ENCODE assay signal across 18 cellular contexts in genomic region chr10:77941790-77942189, GRCh38. TPM values are rescaled to one million over a fixed set of nuclear protein-coding genes. Genes with fewer than 3 reads are reported as not detected.
DNase-seq lines count a peak whose midpoint lies in the region; ATAC-seq, FAIRE-seq and TF ChIP-seq lines count a peak whose summit lies in the region.
"Had no signal": no experiment of that assay in that cellular context is flagged by ENCODE, and none has a peak within 500 bp of the region (broad histone marks: within the 10 kb centered on the region; RNA-seq: fewer than 3 reads in every experiment).

No MANE protein-coding gene starts in this region.

- no peak overlapping the region for H2BK20ac ChIP-seq in IMR-90 (ENCODE audit: low read depth, low read length)

- H2BK12ac ChIP-seq in mesenchymal stem cell (ENCODE audit: low read length in 2 of 2), result no peak overlapping the region
- H2BK12ac ChIP-seq in trophoblast cell (ENCODE audit: low read length), result no peak overlapping the region

- TF ChIP-seq CTCF in IMR-90 (conservative IDR thresholded peaks at IDR 0.05; ENCODE audit: low read depth, low read length), result no peak
- TF ChIP-seq CTCF in K562 (IDR thresholded peaks at IDR 0.05 in 2 of 3, conservative IDR thresholded peaks at IDR 0.05 in 1 of 3; ENCODE audit: insufficient read depth in 2 of 3, low read depth in 1 of 3, low read length in 3 of 3), result no peak
- TF ChIP-seq CTCF in uterus (IDR thresholded peaks at IDR 0.05), result no peak
- TF ChIP-seq CTCF in sigmoid colon (IDR thresholded peaks at IDR 0.05), result no peak

- no TSS peak for BruUV-seq in IMR-90 (replicated peaks; lab: Mats Ljungman, UMichigan)
- BruUV-seq in K562 (replicated peaks; lab: Mats Ljungman, UMichigan), result no TSS peak

- H2BK120ac ChIP-seq in IMR-90 (ENCODE audit: low read depth, low read length), result no peak overlapping the region; the same call in 1 of the 2 replicates
- no peak overlapping the region for H2BK120ac ChIP-seq in mesenchymal stem cell (ENCODE audit: low read depth, low read length)
- H2BK120ac ChIP-seq in trophoblast cell (ENCODE audit: insufficient read depth, low read length, poor library complexity), result peak overlapping the region; percentile 41

- no peak overlapping the region for H3K27ac ChIP-seq in IMR-90 (ENCODE audit: insufficient read depth, low read length)
- H3K27ac ChIP-seq in K562 (ENCODE audit: extremely low read depth, low read depth, low read length), result no peak overlapping the region
- no peak overlapping the region for H3K27ac ChIP-seq in mesenchymal stem cell (ENCODE audit: low read length, poor library complexity, severe bottlenecking)
- H3K27ac ChIP-seq in trophoblast cell (ENCODE audit: low read depth, low read length), result no peak overlapping the region
- no peak overlapping the region for H3K27ac ChIP-seq in uterus
- H3K27ac ChIP-seq in sigmoid colon, result no peak overlapping the region
- H3K27ac ChIP-seq: GM23248 had no signal

- no peak for TF ChIP-seq EP300 in K562 (IDR thresholded peaks at IDR 0.05; ENCODE audit: low read length)
- TF ChIP-seq EP300 in sigmoid colon (IDR thresholded peaks at IDR 0.05), result no peak

- TF ChIP-seq RAD21 in IMR-90 (IDR thresholded peaks at IDR 0.05; ENCODE audit: low read length), result no peak
- no peak for TF ChIP-seq RAD21 in K562 (CRISPR knock-in tag; conservative IDR thresholded peaks at IDR 0.05 in 1 of 2, IDR thresholded peaks at IDR 0.05 in 1 of 2)

- WGBS in IMR-90 (ENCODE audit: extremely low coverage in 2 of 2, insufficient read length in 1 of 2), 2 experiments, result 100% methylated on average over 1 of the region's 6 CpGs; no CpG with 5 or more reads in 1 of the 2 experiments
- WGBS in K562 (ENCODE audit: insufficient coverage, low coverage, missing lambda C conversion rate), result 73% methylated on average over 6 of the region's 6 CpGs
- 93% methylated on average over 5 of the region's 6 CpGs for WGBS in mesenchymal stem cell
- no CpG with 5 or more reads among the region's 6 CpGs for WGBS in trophoblast cell (ENCODE audit: extremely low coverage, insufficient coverage, insufficient read length)
- WGBS in sigmoid colon, 2 donors, result 93 to 96% methylated on average over 6 of the region's 6 CpGs

- no peak overlapping the region for H4K12ac ChIP-seq in trophoblast cell (ENCODE audit: low read depth, low read length)

- CTCF ChIA-PET in IMR-90 (lab: Yijun Ruan, JAX) (no interaction called here), K562 (lab: Yijun Ruan, JAX; ENCODE audit: low intra/inter-chr PET ratio) (no interaction called here)

- H3K9me1 ChIP-seq in IMR-90 (ENCODE audit: insufficient read depth, low read length) (peaks cover 5% of the 10 kb centered on the region; the same call in 1 of the 2 replicates), K562 (ENCODE audit: control insufficient read depth, insufficient read depth, low read length) (no peaks in the 10 kb centered on the region)

- POLR2A ChIA-PET in IMR-90 (lab: Charles Lee; ENCODE audit: unreplicated experiment) (no interaction called here), K562 (lab: Yijun Ruan, JAX) (interaction anchor here (0.6 to 9.1 kb wide), 3 partner anchors 18 to 68 kb away, joined by 3 to 89 read pairs (median 3); partner anchors contain the start of gene DLG5)

- H3K9ac ChIP-seq in IMR-90 (ENCODE audit: low read depth, low read length) (no peak overlapping the region), K562 (ENCODE audit: insufficient read depth in 1 of 2, low read depth in 2 of 2, low read length in 2 of 2) (no peak overlapping the region), mesenchymal stem cell (ENCODE audit: low read length) (no peak overlapping the region), trophoblast cell (ENCODE audit: low read length) (no peak overlapping the region)
- H3K9ac ChIP-seq: GM23248 had no signal

- H3K23ac ChIP-seq in IMR-90 (ENCODE audit: low read depth, low read length) (no peak overlapping the region), mesenchymal stem cell (ENCODE audit: low read length in 2 of 2) (no peak overlapping the region), trophoblast cell (ENCODE audit: low read length) (no peak overlapping the region)

- H3K27me3 ChIP-seq in IMR-90 (ENCODE audit: control insufficient read depth, insufficient read depth, low read length), result no peaks in the 10 kb centered on the region
- H3K27me3 ChIP-seq in K562 (ENCODE audit: control insufficient read depth in 2 of 2, insufficient read depth in 2 of 2, low read length in 2 of 2), result no peaks in the 10 kb centered on the region
- no peaks in the 10 kb centered on the region for H3K27me3 ChIP-seq in mesenchymal stem cell (ENCODE audit: control insufficient read depth in 1 of 2, insufficient read depth in 1 of 2, low read length in 2 of 2)
- H3K27me3 ChIP-seq in trophoblast cell (ENCODE audit: insufficient read depth, low read length), result no peaks in the 10 kb centered on the region
- no peaks in the 10 kb centered on the region for H3K27me3 ChIP-seq in uterus
- no peaks in the 10 kb centered on the region for H3K27me3 ChIP-seq in sigmoid colon

- ATAC-seq in IMR-90 (ENCODE audit: low read depth) (no peak), K562 (no peak), HG03520 (IDR thresholded peaks at IDR 0.05; ENCODE audit: unreplicated experiment) (no peak)
- ATAC-seq: GM12878, HepG2 had no signal

- H3K79me1 ChIP-seq in IMR-90 (ENCODE audit: low read depth in 1 of 2, low read length in 2 of 2) (no peaks in the 10 kb centered on the region), mesenchymal stem cell (replicated peaks; ENCODE audit: low read length, poor library complexity, severe bottlenecking) (no peaks in the 10 kb centered on the region), trophoblast cell (ENCODE audit: low read length) (peaks cover 12% of the 10 kb centered on the region)

- no peak overlapping the region for H2AK9ac ChIP-seq in IMR-90 (replicated peaks; ENCODE audit: low read depth, low read length, poor library complexity)

- no peak overlapping the region for H3K56ac ChIP-seq in IMR-90 (ENCODE audit: extremely low read depth, insufficient read depth, low read length)

- H2BK15ac ChIP-seq in IMR-90 (ENCODE audit: low read depth, low read length), result no peak overlapping the region
- H2BK15ac ChIP-seq in mesenchymal stem cell (ENCODE audit: low read depth, poor library complexity, severe bottlenecking), result no peak overlapping the region

- no peak overlapping the region for H3K4me3 ChIP-seq in IMR-90 (ENCODE audit: insufficient read depth, low read depth, low read length)
- H3K4me3 ChIP-seq in K562, result no peak overlapping the region
- no peak overlapping the region for H3K4me3 ChIP-seq in mesenchymal stem cell (ENCODE audit: insufficient read depth in 1 of 2, low read depth in 1 of 2, low read length in 2 of 2)
- H3K4me3 ChIP-seq in trophoblast cell (ENCODE audit: low read depth, low read length), result no peak overlapping the region
- H3K4me3 ChIP-seq in uterus, result no peak overlapping the region
- no peak overlapping the region for H3K4me3 ChIP-seq in sigmoid colon
- H3K4me3 ChIP-seq: GM12878, GM23248 had no signal

- no peak for FAIRE-seq in K562 (lab: Jason Lieb, UNC)
- FAIRE-seq: A204.1, GM12878, GM18507, HepG2, HTR-8/SVneo had no signal

- peaks cover 2% of the 10 kb centered on the region; the same call in 1 of the 2 replicates for H4K20me1 ChIP-seq in IMR-90 (ENCODE audit: insufficient read depth, low read length)
- H4K20me1 ChIP-seq in K562 (replicated peaks; ENCODE audit: control insufficient read depth, insufficient read depth, low read length), result no peaks in the 10 kb centered on the region

- H2BK5ac ChIP-seq in IMR-90 (ENCODE audit: low read depth, low read length, poor library complexity, severe bottlenecking), result no peak overlapping the region
- no peak overlapping the region for H2BK5ac ChIP-seq in mesenchymal stem cell (ENCODE audit: low read depth, low read length, poor library complexity, severe bottlenecking)
- H2BK5ac ChIP-seq in trophoblast cell (ENCODE audit: low read depth, low read length, poor library complexity), result peak overlapping the region; percentile 33

- H3K18ac ChIP-seq in IMR-90 (ENCODE audit: low read depth, low read length), result no peak overlapping the region
- H3K18ac ChIP-seq in mesenchymal stem cell (ENCODE audit: low read depth in 1 of 2, low read length in 2 of 2), result no peak overlapping the region
- H3K18ac ChIP-seq in trophoblast cell (ENCODE audit: low read length), result no peak overlapping the region

- H2AFZ ChIP-seq in IMR-90 (replicated peaks; ENCODE audit: low read length, poor library complexity) (no peak overlapping the region), K562 (ENCODE audit: low read depth, low read length) (no peak overlapping the region), mesenchymal stem cell (ENCODE audit: low read depth, low read length) (no peak overlapping the region), trophoblast cell (ENCODE audit: insufficient read depth, low read length, poor library complexity) (no peak overlapping the region)
- H2AFZ ChIP-seq: GM23248 had no signal

- H4K8ac ChIP-seq in IMR-90 (ENCODE audit: low read depth in 2 of 2, low read length in 2 of 2) (no peak overlapping the region), mesenchymal stem cell (ENCODE audit: low read length) (no peak overlapping the region), trophoblast cell (ENCODE audit: low read depth, low read length) (peak overlapping the region; percentile 71)

- H2AK5ac ChIP-seq in IMR-90 (ENCODE audit: low read depth, low read length) (0 out of 2 replicates have a peak overlapping the region, but pooled peaks have one; percentile 17), mesenchymal stem cell (ENCODE audit: low read length, severe bottlenecking) (peak overlapping the region; percentile 40), trophoblast cell (ENCODE audit: low read length) (no peak overlapping the region)

- no peak overlapping the region for H3K4me2 ChIP-seq in IMR-90 (ENCODE audit: low read depth, low read length)
- no peak overlapping the region for H3K4me2 ChIP-seq in K562 (ENCODE audit: insufficient read depth, low read length)
- no peak overlapping the region for H3K4me2 ChIP-seq in mesenchymal stem cell (ENCODE audit: low read length, poor library complexity, severe bottlenecking)
- H3K4me2 ChIP-seq in trophoblast cell (ENCODE audit: low read length), result no peak overlapping the region

- peaks cover 14% of the 10 kb centered on the region for H3K4me1 ChIP-seq in IMR-90 (ENCODE audit: control insufficient read depth, insufficient read depth, low read length)
- H3K4me1 ChIP-seq in K562 (replicated peaks in 1 of 2; ENCODE audit: control insufficient read depth in 2 of 2, insufficient read depth in 2 of 2, low read length in 2 of 2), result peaks cover 9 to 20% of the 10 kb centered on the region in 2 experiments; a peak in 4 of 5 replicates
- H3K4me1 ChIP-seq in mesenchymal stem cell (ENCODE audit: control insufficient read depth, insufficient read depth, low read depth, low read length), result peaks cover 23% of the 10 kb centered on the region
- peaks cover 12 to 13% of the 10 kb centered on the region in 2 experiments for H3K4me1 ChIP-seq in trophoblast cell (ENCODE audit: control insufficient read depth in 1 of 2, insufficient read depth in 2 of 2, low read length in 2 of 2)
- no peaks in the 10 kb centered on the region for H3K4me1 ChIP-seq in uterus
- H3K4me1 ChIP-seq in sigmoid colon, result peaks cover 0 to 28% (median 20%) of the 10 kb centered on the region in 4 donors

- DNase-seq in IMR-90 (no peak), K562 (ENCODE audit: extremely low read depth in 1 of 4, low spot score in 3 of 4) (no peak), mesenchymal stem cell (no peak), trophoblast cell (peak in 1 of 2 donors; percentile 67), uterus (no peak), sigmoid colon (no peak)
- DNase-seq: C1 segment of cervical spinal cord; Calu3; CD4-positive, alpha-beta T cell; DMS 273 treated with DMSO at 0.1 percent for 48 hours; GM23248; H7 had no signal

- H3K4ac ChIP-seq in IMR-90 (ENCODE audit: low read depth, low read length), result no peak overlapping the region
- no peak overlapping the region for H3K4ac ChIP-seq in mesenchymal stem cell (ENCODE audit: low read depth in 1 of 2, low read length in 2 of 2)
- no peak overlapping the region for H3K4ac ChIP-seq in trophoblast cell (ENCODE audit: low read depth, low read length)

- in situ Hi-C loops in IMR-90 (cut with MboI; ENCODE audit: low sequenced_read_pairs) (no loop called here), K562 (cut with MboI) (no loop called here)

- H3K14ac ChIP-seq in IMR-90 (replicated peaks; ENCODE audit: low read depth, low read length) (no peak overlapping the region), mesenchymal stem cell (ENCODE audit: low read length in 2 of 2) (no peak overlapping the region), trophoblast cell (ENCODE audit: low read length) (no peak overlapping the region)

- H4K91ac ChIP-seq in IMR-90 (ENCODE audit: insufficient read depth, low read depth, low read length), result no peak overlapping the region
- H4K91ac ChIP-seq in mesenchymal stem cell (ENCODE audit: low read length), result no peak overlapping the region
- no peak overlapping the region for H4K91ac ChIP-seq in trophoblast cell (ENCODE audit: low read depth, low read length)

- H3K36me3 ChIP-seq in IMR-90 (ENCODE audit: control insufficient read depth, insufficient read depth, low read length) (no peaks in the 10 kb centered on the region), K562 (ENCODE audit: control insufficient read depth, insufficient read depth, low read length) (no peaks in the 10 kb centered on the region), mesenchymal stem cell (ENCODE audit: control insufficient read depth in 1 of 2, insufficient read depth in 2 of 2, low read depth in 1 of 2, low read length in 2 of 2) (no peaks in the 10 kb centered on the region), trophoblast cell (ENCODE audit: control insufficient read depth in 1 of 2, insufficient read depth in 2 of 2, low read length in 2 of 2) (no peaks in the 10 kb centered on the region), uterus (no peaks in the 10 kb centered on the region), sigmoid colon (no peaks in the 10 kb centered on the region)

- dilution Hi-C loops in IMR-90 (cut with HindIII; ENCODE audit: low sequenced_read_pairs, unreplicated experiment), result no loop called here

- H4K5ac ChIP-seq in IMR-90 (ENCODE audit: low read depth, low read length), result no peak overlapping the region

- intact Hi-C loops in IMR-90 (cut with micrococcal nuclease), result no loop called here
- intact Hi-C loops in K562 (cut with micrococcal nuclease), result no loop called here
- intact Hi-C loops in uterus (cut with DNase I; ENCODE audit: low total_unique reads), result no loop called here
- intact Hi-C loops in sigmoid colon (cut with DNase I), result no loop called here

- TF ChIP-seq POLR2A in IMR-90 (IDR thresholded peaks at IDR 0.05; ENCODE audit: low read depth, low read length) (no peak), K562 (conservative IDR thresholded peaks at IDR 0.05) (no peak), uterus (IDR thresholded peaks at IDR 0.05) (no peak), sigmoid colon (IDR thresholded peaks at IDR 0.05) (no peak)

- H3K79me2 ChIP-seq in K562 (ENCODE audit: control insufficient read depth, insufficient read depth, low read length) (no peaks in the 10 kb centered on the region), trophoblast cell (ENCODE audit: control insufficient read depth, insufficient read depth, low read length, poor library complexity) (no peaks in the 10 kb centered on the region)

- H3K9me3 ChIP-seq in IMR-90 (ENCODE audit: control insufficient read depth, insufficient read depth, low read length) (no peaks in the 10 kb centered on the region), K562 (replicated peaks; ENCODE audit: control insufficient read depth, insufficient read depth, low read depth, low read length) (no peaks in the 10 kb centered on the region), mesenchymal stem cell (ENCODE audit: control insufficient read depth, low read length) (no peaks in the 10 kb centered on the region), trophoblast cell (ENCODE audit: insufficient read depth, low read depth, low read length) (no peaks in the 10 kb centered on the region), uterus (no peaks in the 10 kb centered on the region), sigmoid colon (no peaks in the 10 kb centered on the region)

RNA-seq across cellular contexts. Expression of gene DLG5, which starts 15.2 kb away (rescaled TPM):
- 12.7 and 14.7 TPM in 2 replicates for total RNA-seq in IMR-90 (2012; rRNA removed)
- 28.6 and 28.7 TPM in 2 replicates for polyA plus RNA-seq in IMR-90 (2012; rRNA removed)
- 20.6 and 27.7 TPM in 2 replicates for polyA plus RNA-seq in IMR-90 (2012; cell fraction: cytosol; rRNA removed)
- polyA plus RNA-seq in IMR-90 (2012; cell fraction: nucleus; rRNA removed; ENCODE audit: low replicate concordance), result 59.2 and 67.7 TPM in 2 replicates
- 91.9 and 204 TPM in 2 replicates for total RNA-seq in K562 (2011; cell fraction: chromatin; rRNA removed; ENCODE audit: low replicate concordance)
- total RNA-seq in K562 (2011; cell fraction: nucleolus; rRNA removed), result 90.6 and 92.5 TPM in 2 replicates
- 67.2 and 68.6 TPM in 2 replicates for total RNA-seq in K562 (2011; cell fraction: nucleoplasm; rRNA removed)
- 10.1 and 13.6 TPM in 2 replicates for total RNA-seq in K562 (2014; rRNA removed)
- total RNA-seq in K562 (2014; rRNA removed; fragmentation: Illumina TruSeq; extraction: Trizol), result 9.2 and 9.6 TPM in 2 replicates
- total RNA-seq in K562 (2015; rRNA removed; fragmentation: Illumina TruSeq; extraction: Trizol), result 11.0 and 11.2 TPM in 2 replicates
- 24.0 and 26.8 TPM in 2 replicates for total RNA-seq in K562 (2021)
- polyA plus RNA-seq in K562 (2011; rRNA removed), result 8.8 and 11.9 TPM in 2 replicates
- polyA plus RNA-seq in K562 (2011; cell fraction: cytosol; rRNA removed), result 8.1 and 10.6 TPM in 2 replicates
- polyA plus RNA-seq in K562 (2011; cell fraction: nucleus; rRNA removed), result 72.9 and 124 TPM in 2 replicates
- 16.0 and 23.5 TPM in 2 replicates for polyA plus RNA-seq in K562 (2012)
- polyA plus RNA-seq in K562 (2014; fragmentation: Illumina TruSeq; extraction: Trizol), result 17.9 and 18.8 TPM in 2 replicates
- 1 to 10 TPM; 1.4 to 1.5 TPM for polyA plus RNA-seq in K562 (2014; fragmentation: Nextera tagmentation; extraction: Ambion mirVana)
- polyA plus RNA-seq in K562 (2014; rRNA removed), result 17.2 and 17.3 TPM in 2 replicates
- 11.9 and 15.3 TPM in 2 replicates for polyA minus RNA-seq in K562 (2011; rRNA and poly(A)+ RNA removed)
- polyA minus RNA-seq in K562 (2011; cell fraction: cytosol; rRNA and poly(A)+ RNA removed), result 7.3 and 10.1 TPM in 2 replicates
- 27.9 and 33.8 TPM in 2 replicates for polyA minus RNA-seq in K562 (2011; cell fraction: nucleus; rRNA and poly(A)+ RNA removed)
- polyA plus RNA-seq in mesenchymal stem cell (2013, experiment 1 of 2), result 35.0 TPM
- polyA plus RNA-seq in mesenchymal stem cell (2013, experiment 2 of 2), result 33.7 TPM
- polyA plus RNA-seq in trophoblast cell (2013), result 82.9 and 86.6 TPM in 2 replicates
- total RNA-seq in uterus, result 10 to 100 TPM; 27.1 to 72.6 (median 46.5) TPM
- 10 to 100 TPM; 41.0 to 78.1 (median 49.4) TPM for total RNA-seq in sigmoid colon
- 10 to 100 TPM in 1 of 3 donors, 1 to 10 TPM in 2; 6.0 to 20.3 (median 7.2) TPM for polyA plus RNA-seq in sigmoid colon
